19 cellular contexts compared by ENCODE assay signal in the genomic region with DNA sequence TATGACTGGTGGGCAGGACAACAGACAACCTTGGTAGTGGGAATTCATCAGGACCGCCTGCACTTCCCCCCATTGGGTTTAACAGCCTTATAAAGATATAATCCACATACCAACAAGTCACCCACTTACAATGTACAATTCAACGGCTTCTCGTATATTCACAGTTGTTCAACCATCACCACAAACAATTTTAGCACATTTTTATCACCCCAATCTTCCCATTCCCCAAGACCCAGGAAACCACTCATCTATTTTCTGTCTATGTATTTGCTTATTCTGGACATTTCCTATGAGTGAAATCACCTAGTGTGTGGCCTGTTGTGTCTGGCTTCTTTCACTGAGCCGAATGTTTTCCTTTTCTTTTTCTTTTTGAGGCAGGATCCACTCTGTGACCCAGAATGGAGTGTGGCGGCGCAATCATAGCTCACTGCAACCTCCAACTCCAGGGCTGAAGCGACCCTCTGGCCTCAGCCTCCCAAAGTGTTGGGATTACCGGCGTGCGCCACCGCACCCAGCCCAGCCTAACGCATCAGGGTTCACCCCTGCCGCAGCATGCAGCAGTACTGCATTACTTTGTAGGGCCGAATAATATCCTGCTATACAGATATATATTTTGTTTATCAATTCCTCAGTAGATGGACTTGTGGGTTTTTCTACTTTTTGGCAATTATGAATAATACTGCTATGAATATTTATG. TPM values are rescaled to one million over a fixed set of nuclear protein-coding genes. Genes with fewer than 3 reads are reported as not detected.
DNase-seq lines count a peak whose midpoint lies in the region; ATAC-seq, FAIRE-seq and TF ChIP-seq lines count a peak whose summit lies in the region.
"Had no signal": no experiment of that assay in that cellular context is flagged by ENCODE, and none has a peak within 500 bp of the region (broad histone marks: within the 10 kb centered on the region; RNA-seq: fewer than 3 reads in every experiment).

No MANE protein-coding gene starts in this region.

- H2BK5ac ChIP-seq in neuronal stem cell (ENCODE audit: low read length) = no peak overlapping the region

- peak overlapping the region; percentile 5 for H3K27ac Mint-ChIP-seq in endodermal cell
- H3K27ac Mint-ChIP-seq: B cell; CD4-positive, alpha-beta T cell; GM23338; IgD-negative memory B cell had no signal

- H3K4me1 Mint-ChIP-seq in endodermal cell = peaks cover 4% of the 10 kb centered on the region

- intact Hi-C loops in ascending aorta (cut with DNase I) = no loop called here

- no peaks in the 10 kb centered on the region for H3K27me3 Mint-ChIP-seq in endodermal cell (ENCODE audit: insufficient read depth)
- H3K27me3 Mint-ChIP-seq: B cell; CD4-positive, alpha-beta T cell; IgD-negative memory B cell had no signal

- peaks cover 11% of the 10 kb centered on the region for H3K79me1 ChIP-seq in neuronal stem cell (ENCODE audit: low read depth, low read length)

- H3K27me3 ChIP-seq in ascending aorta (no peaks in the 10 kb centered on the region), endodermal cell (ENCODE audit: control insufficient read depth, insufficient read depth, low read length, poor library complexity, severe bottlenecking) (no peaks in the 10 kb centered on the region), neuronal stem cell (ENCODE audit: control insufficient read depth in 3 of 3, insufficient read depth in 3 of 3, low read depth in 1 of 3, low read length in 3 of 3) (no peaks in the 10 kb centered on the region)

- H2BK120ac ChIP-seq in neuronal stem cell (ENCODE audit: low read depth, low read length) = no peak overlapping the region

- H3K4me2 ChIP-seq in neuronal stem cell (ENCODE audit: insufficient read depth, low read length, poor library complexity, severe bottlenecking) = no peak overlapping the region
- H3K4me2 ChIP-seq: GM23338 had no signal

- H2BK15ac ChIP-seq in neuronal stem cell (ENCODE audit: low read length) = no peak overlapping the region

- ATAC-seq in HG03135 (IDR thresholded peaks at IDR 0.05; ENCODE audit: unreplicated experiment) = no peak
- ATAC-seq: GM12878, GM23338 had no signal

- H3K27ac ChIP-seq in ascending aorta = peak overlapping the region; percentile 50 to 58
- no peak overlapping the region for H3K27ac ChIP-seq in endodermal cell (ENCODE audit: low read depth, low read length)
- no peak overlapping the region for H3K27ac ChIP-seq in neuronal stem cell (replicated peaks; ENCODE audit: low read length)

- no peak overlapping the region for H3K14ac ChIP-seq in neuronal stem cell (ENCODE audit: low read length)

- H3K4ac ChIP-seq in neuronal stem cell (ENCODE audit: low read length) = no peak overlapping the region

- peaks cover 21 to 54% of the 10 kb centered on the region in 2 donors for H3K36me3 ChIP-seq in ascending aorta
- peaks cover 43% of the 10 kb centered on the region for H3K36me3 ChIP-seq in endodermal cell (ENCODE audit: control insufficient read depth, insufficient read depth, low read length)
- H3K36me3 ChIP-seq in neuronal stem cell (replicated peaks in 1 of 2; ENCODE audit: control insufficient read depth in 2 of 2, insufficient read depth in 2 of 2, low read length in 2 of 2) = peaks cover 17 to 60% of the 10 kb centered on the region in 2 donors

- H3K9ac ChIP-seq in endodermal cell (ENCODE audit: extremely low read depth, low read length, poor library complexity, severe bottlenecking) (no peak overlapping the region), neuronal stem cell (ENCODE audit: low read depth, low read length, poor library complexity) (no peak overlapping the region)

- peaks cover 37% of the 10 kb centered on the region for H3K36me3 Mint-ChIP-seq in endodermal cell (ENCODE audit: low read depth)
- H3K36me3 Mint-ChIP-seq: IgD-negative memory B cell had no signal

- H3K23ac ChIP-seq in neuronal stem cell (ENCODE audit: low read depth, low read length, poor library complexity) = peak overlapping the region; percentile 65

- no peak overlapping the region for H3K4me3 Mint-ChIP-seq in endodermal cell
- H3K4me3 Mint-ChIP-seq: B cell; CD4-positive, alpha-beta T cell; GM23338; IgD-negative memory B cell had no signal

- no peak overlapping the region for H4K91ac ChIP-seq in neuronal stem cell (ENCODE audit: low read depth, low read length, poor library complexity)

- H3K4me1 ChIP-seq in ascending aorta (no peaks in the 10 kb centered on the region), endodermal cell (ENCODE audit: control insufficient read depth, insufficient read depth, low read length) (no peaks in the 10 kb centered on the region), neuronal stem cell (ENCODE audit: control insufficient read depth in 2 of 2, insufficient read depth in 1 of 2, low read depth in 1 of 2, low read length in 2 of 2) (no peaks in the 10 kb centered on the region)

- H2AK5ac ChIP-seq in neuronal stem cell (ENCODE audit: low read depth, low read length) = no peak overlapping the region

- WGBS in endodermal cell (ENCODE audit: insufficient coverage in 1 of 2, insufficient read length in 1 of 2), 2 experiments = 90 to 95% methylated on average over 10 to 14 of the region's 14 CpGs
- no CpG with 5 or more reads among the region's 14 CpGs for WGBS in neuronal stem cell (ENCODE audit: extremely low coverage in 2 of 2, insufficient read length in 2 of 2, insufficient replicate concordance in 1 of 2), 2 donors

- FAIRE-seq in D721Med (lab: Jason Lieb, UNC) = no peak
- FAIRE-seq: GM12878 had no signal

- no peak overlapping the region for H3K18ac ChIP-seq in neuronal stem cell (ENCODE audit: low read length)

- H4K8ac ChIP-seq in neuronal stem cell (ENCODE audit: low read depth, low read length) = no peak overlapping the region

- no peaks in the 10 kb centered on the region for H3K9me3 ChIP-seq in ascending aorta
- H3K9me3 ChIP-seq in endodermal cell (ENCODE audit: control insufficient read depth, low read length) = no peaks in the 10 kb centered on the region
- H3K9me3 ChIP-seq in neuronal stem cell (replicated peaks in 1 of 2; ENCODE audit: control insufficient read depth in 2 of 2, insufficient read depth in 1 of 2, low read depth in 1 of 2, low read length in 2 of 2) = no peaks in the 10 kb centered on the region

- no peak overlapping the region for H2AFZ ChIP-seq in neuronal stem cell (ENCODE audit: low read length)
- H2AFZ ChIP-seq: GM23338 had no signal

- H3K4me3 ChIP-seq in ascending aorta = no peak overlapping the region
- H3K4me3 ChIP-seq in endodermal cell (ENCODE audit: low read length) = no peak overlapping the region
- H3K4me3 ChIP-seq in neuronal stem cell (ENCODE audit: low read length in 2 of 2) = no peak overlapping the region
- H3K4me3 ChIP-seq: GM12878, GM23338 had no signal

- DNase-seq in ascending aorta (ENCODE audit: low spot score in 2 of 2) (no peak), endodermal cell (no peak), neuronal stem cell (ENCODE audit: low spot score) (no peak), D721Med (ENCODE audit: insufficient read length, low spot score) (no peak), NCI-H446 treated with DMSO at 0.1 percent for 48 hours (lab: John Stamatoyannopoulos, UW) (no peak), NCI-H69 (lab: John Stamatoyannopoulos, UW) (no peak)
- DNase-seq: ACHN; C1 segment of cervical spinal cord; Calu3; CD4-positive, alpha-beta T cell; DMS79; H7 had no signal

- H2BK12ac ChIP-seq in neuronal stem cell (ENCODE audit: low read length) = no peak overlapping the region

- no peaks in the 10 kb centered on the region for H3K9me3 Mint-ChIP-seq in endodermal cell
- H3K9me3 Mint-ChIP-seq: CD4-positive, alpha-beta T cell; GM23338; IgD-negative memory B cell had no signal

- no peak for TF ChIP-seq CTCF in ascending aorta (IDR thresholded peaks at IDR 0.05)
- TF ChIP-seq CTCF in endodermal cell (conservative IDR thresholded peaks at IDR 0.05) = no peak
- no peak for TF ChIP-seq CTCF in D721Med (IDR thresholded peaks at IDR 0.05; ENCODE audit: insufficient read depth, missing control alignments)

RNA-seq across cellular contexts. Expression of gene ANKS3, which starts 10.9 kb away (rescaled TPM):
- total RNA-seq in ascending aorta = 55.9 TPM
- total RNA-seq in endodermal cell = 10 to 100 TPM; 32.4 to 41.0 TPM
- polyA plus RNA-seq in endodermal cell (2013, experiment 1 of 2) = 20.9 TPM
- 19.6 TPM for polyA plus RNA-seq in endodermal cell (2013, experiment 2 of 2)
- polyA plus RNA-seq in neuronal stem cell (2013, experiment 1 of 2) = 10.9 TPM
- polyA plus RNA-seq in neuronal stem cell (2013, experiment 2 of 2) = 11.0 TPM

RNA-seq across cellular contexts. Expression of gene DNAAF8, which starts 11.1 kb away (rescaled TPM):
- total RNA-seq in ascending aorta = not detected
- under 1 TPM; 0.35 to 0.64 TPM for total RNA-seq in endodermal cell
- 0.82 TPM for polyA plus RNA-seq in endodermal cell (2013, experiment 1 of 2)
- polyA plus RNA-seq in endodermal cell (2013, experiment 2 of 2) = 1.2 TPM
- 0.29 TPM for polyA plus RNA-seq in neuronal stem cell (2013, experiment 1 of 2)
- 0.17 TPM for polyA plus RNA-seq in neuronal stem cell (2013, experiment 2 of 2)
- total RNA-seq: G401, HT1080 had no signal

RNA-seq across cellular contexts. Expression of gene NUDT16L1, which starts 29.9 kb away (rescaled TPM):
- total RNA-seq in ascending aorta (77.3 TPM), endodermal cell (10 to 100 TPM; 38.6 to 40.7 TPM)
- 36.4 TPM for polyA plus RNA-seq in endodermal cell (2013, experiment 1 of 2)
- 33.5 TPM for polyA plus RNA-seq in endodermal cell (2013, experiment 2 of 2)
- 24.6 TPM for polyA plus RNA-seq in neuronal stem cell (2013, experiment 1 of 2)
- 25.4 TPM for polyA plus RNA-seq in neuronal stem cell (2013, experiment 2 of 2)

RNA-seq across cellular contexts. Expression of gene ZNF500, which starts 43.7 kb away (rescaled TPM):
- 13.7 TPM for total RNA-seq in ascending aorta
- 10 to 100 TPM; 17.2 to 21.6 TPM for total RNA-seq in endodermal cell
- polyA plus RNA-seq in endodermal cell (2013, experiment 1 of 2) = 8.5 TPM
- 8.2 TPM for polyA plus RNA-seq in endodermal cell (2013, experiment 2 of 2)
- polyA plus RNA-seq in neuronal stem cell (2013, experiment 1 of 2) = 5.5 TPM
- polyA plus RNA-seq in neuronal stem cell (2013, experiment 2 of 2) = 5.4 TPM

Comparison
In these comparisons a context has a peak if more than half of its experiments do, and no peak if none do; other contexts are left out.
1. H3K27ac ChIP-seq: peak in ascending aorta (2 of 2); none in endodermal cell (single experiment) and neuronal stem cell (single experiment).